8 cellular contexts compared by ENCODE assay signal in genomic region chr3:67109651-67110204, GRCh38.
DNase-seq lines count a peak whose midpoint lies in the region; ATAC-seq and TF ChIP-seq lines count a peak whose summit lies in the region.

No MANE protein-coding gene starts in this region.

- DNase-seq in AG08396 (ENCODE audit: low spot score) = peak; percentile 50
- DNase-seq in PC-3 = peak; percentile 61
- peak; percentile 66 for DNase-seq in fibroblast of mammary gland (ENCODE audit: low read depth)
- peak; percentile 22 for DNase-seq in retinal pigment epithelial cell (ENCODE audit: low read depth)
- no peak for DNase-seq in activated CD4-positive, alpha-beta T cell treated with anti-CD3 and anti-CD28 coated beads for 36 hours
- no peak for DNase-seq in NCI-H1930 (lab: John Stamatoyannopoulos, UW)

- no peaks in the 10 kb centered on the region for H3K36me3 ChIP-seq in PC-3 (ENCODE audit: low read depth, low read length)

- CTCF ChIA-PET in PC-3 (lab: Charles Lee) = interaction anchor here (0.6 to 1.0 kb wide), 4 partner anchors 120 to 1862 kb away, joined by 3 to 5 read pairs (median 4); no protein-coding TSS in a partner anchor
- CTCF ChIA-PET in activated CD4-positive, alpha-beta T cell treated with anti-CD3 and anti-CD28 coated beads for 36 hours (lab: Charles Lee) = interaction anchor here (0.6 to 2.1 kb wide), 8 partner anchors 8 to 1766 kb away, joined by 3 to 7 read pairs (median 5); no protein-coding TSS in a partner anchor

- intact Hi-C loops in PC-3 (cut with micrococcal nuclease) = loop anchor here (1.0 to 5.0 kb wide), 4 partner anchors 248 to 1783 kb away; no protein-coding TSS in a partner anchor
- intact Hi-C loops in activated CD4-positive, alpha-beta T cell treated with anti-CD3 and anti-CD28 coated beads for 36 hours (cut with DNase I, micrococcal nuclease) = loop anchor here (1.0 to 5.0 kb wide), 7 partner anchors 137 to 1783 kb away; no protein-coding TSS in a partner anchor

- H3K79me2 ChIP-seq in PC-3 (ENCODE audit: low read length) = no peaks in the 10 kb centered on the region

- no peak overlapping the region for H3K4me2 ChIP-seq in PC-3 (ENCODE audit: low read length)

- H3K27me3 ChIP-seq in PC-3 (ENCODE audit: low read length) = no peaks in the 10 kb centered on the region

- H2AFZ ChIP-seq in PC-3 (ENCODE audit: low read length) = no peak overlapping the region

- no peak overlapping the region for H3K27ac ChIP-seq in PC-3 (ENCODE audit: low read length)

- H3K9me3 Mint-ChIP-seq in activated CD4-positive, alpha-beta T cell treated with anti-CD3 and anti-CD28 coated beads for 36 hours (ENCODE audit: low read depth) = no peaks in the 10 kb centered on the region

- ATAC-seq in GM18867 (IDR thresholded peaks at IDR 0.05; ENCODE audit: unreplicated experiment) = peak; percentile 36
- no peak for ATAC-seq in PC-3
- ATAC-seq in activated CD4-positive, alpha-beta T cell treated with anti-CD3 and anti-CD28 coated beads for 36 hours = no peak
- no peak for ATAC-seq in HG02623 (IDR thresholded peaks at IDR 0.05; ENCODE audit: unreplicated experiment)

- POLR2A ChIA-PET in PC-3 (lab: Charles Lee; ENCODE audit: unreplicated experiment) = no interaction called here
- POLR2A ChIA-PET in activated CD4-positive, alpha-beta T cell treated with anti-CD3 and anti-CD28 coated beads for 36 hours (lab: Charles Lee) = no interaction called here

- TF ChIP-seq CTCF in PC-3 (conservative IDR thresholded peaks at IDR 0.05; ENCODE audit: low read depth, low read length) (peak; percentile 56), fibroblast of mammary gland (conservative IDR thresholded peaks at IDR 0.05; ENCODE audit: control insufficient read depth, insufficient read depth, low read depth, low read length) (peak; percentile 71), retinal pigment epithelial cell (conservative IDR thresholded peaks at IDR 0.05; ENCODE audit: low read depth, low read length) (peak; percentile 73)

- H4K20me1 ChIP-seq in PC-3 (ENCODE audit: low read length) = no peaks in the 10 kb centered on the region

- no peaks in the 10 kb centered on the region for H3F3A ChIP-seq in PC-3 (ENCODE audit: low read length, unreplicated experiment)

- H3K4me1 Mint-ChIP-seq in activated CD4-positive, alpha-beta T cell treated with anti-CD3 and anti-CD28 coated beads for 36 hours = peaks cover 5% of the 10 kb centered on the region

- H3K9me3 ChIP-seq in PC-3 (ENCODE audit: low read length) = no peaks in the 10 kb centered on the region

- no peak overlapping the region for H3K27ac Mint-ChIP-seq in activated CD4-positive, alpha-beta T cell treated with anti-CD3 and anti-CD28 coated beads for 36 hours

- BruUV-seq in PC-3 (replicated peaks; lab: Mats Ljungman, UMichigan) = no TSS peak

- H3K9ac ChIP-seq in PC-3 (ENCODE audit: low read length) = no peak overlapping the region

- no peaks in the 10 kb centered on the region for H3K36me3 Mint-ChIP-seq in activated CD4-positive, alpha-beta T cell treated with anti-CD3 and anti-CD28 coated beads for 36 hours (ENCODE audit: low read depth)

- H3K4me1 ChIP-seq in PC-3 (ENCODE audit: insufficient read depth, low read length) = no peaks in the 10 kb centered on the region

- peaks cover 5% of the 10 kb centered on the region for H3K27me3 Mint-ChIP-seq in activated CD4-positive, alpha-beta T cell treated with anti-CD3 and anti-CD28 coated beads for 36 hours

- H3K4me3 ChIP-seq in PC-3 (ENCODE audit: low read length) = no peak overlapping the region
- H3K4me3 ChIP-seq in fibroblast of mammary gland (ENCODE audit: control insufficient read depth, low read depth, low read length) = no peak overlapping the region
- no peak overlapping the region for H3K4me3 ChIP-seq in retinal pigment epithelial cell (ENCODE audit: low read length)

- H3K4me3 Mint-ChIP-seq in activated CD4-positive, alpha-beta T cell treated with anti-CD3 and anti-CD28 coated beads for 36 hours = no peak overlapping the region

- H3K9me2 ChIP-seq in PC-3 (replicated peaks; ENCODE audit: low read length) = no peaks in the 10 kb centered on the region

Comparison
In these comparisons a context has a peak if more than half of its experiments do, and no peak if none do; other contexts are left out.
1. DNase-seq: peak in AG08396 (single experiment), PC-3 (single experiment), fibroblast of mammary gland (single experiment) and retinal pigment epithelial cell (single experiment); none in activated CD4-positive, alpha-beta T cell treated with anti-CD3 and anti-CD28 coated beads for 36 hours (single experiment) and NCI-H1930 (0 of 2).
2. Peak in every context shown above with its lines, with median percentiles within 50 percentile points of each other: CTCF ChIP-seq.